ENCODE assay signal across 8 cellular contexts in the genomic region with DNA sequence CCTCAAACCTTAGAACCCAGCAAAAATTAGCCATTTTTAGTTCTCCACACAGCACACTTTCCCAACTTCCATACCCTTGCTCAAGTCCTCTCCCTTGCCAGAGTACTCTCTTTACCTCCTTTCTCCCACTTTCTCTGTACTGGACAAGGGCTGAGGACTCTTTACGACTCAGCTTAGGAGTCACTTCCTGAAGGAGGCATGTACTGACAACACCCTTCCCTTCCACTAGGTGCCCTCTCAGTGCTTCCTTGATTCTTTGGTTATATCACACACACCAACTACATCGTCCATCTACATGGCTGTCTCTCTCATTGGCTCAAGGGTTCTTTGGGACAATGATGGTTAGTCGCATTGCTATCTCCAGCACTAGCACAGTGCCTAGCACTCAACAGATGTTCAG. TPM values are rescaled to one million over a fixed set of nuclear protein-coding genes. Genes with fewer than 3 reads are reported as not detected.
DNase-seq lines count a peak whose midpoint lies in the region; ATAC-seq and TF ChIP-seq lines count a peak whose summit lies in the region.

No MANE protein-coding gene starts in this region.

- H3K9me3 ChIP-seq in ovary: no peaks in the 10 kb centered on the region

- H3K27me3 ChIP-seq in ovary: no peaks in the 10 kb centered on the region

- no peaks in the 10 kb centered on the region for H3K9me3 Mint-ChIP-seq in chondrocyte (ENCODE audit: low read depth)
- H3K9me3 Mint-ChIP-seq in osteocyte (ENCODE audit: unreplicated experiment): no peaks in the 10 kb centered on the region

- H3K4me3 Mint-ChIP-seq in chondrocyte (ENCODE audit: unreplicated experiment) (no peak overlapping the region), osteocyte (ENCODE audit: unreplicated experiment) (no peak overlapping the region)

- ATAC-seq in GM21529 (IDR thresholded peaks at IDR 0.05; ENCODE audit: unreplicated experiment) (peak; percentile 92), omental fat pad (ENCODE audit: low FRiP score) (no peak), HG02852 (IDR thresholded peaks at IDR 0.05; ENCODE audit: unreplicated experiment) (no peak)

- H3K4me1 Mint-ChIP-seq in chondrocyte (ENCODE audit: low read depth) (no peaks in the 10 kb centered on the region), osteocyte (ENCODE audit: unreplicated experiment) (no peaks in the 10 kb centered on the region)

- no peak overlapping the region for H3K4me3 ChIP-seq in ovary

- DNase-seq in Daoy (ENCODE audit: low read depth) (peak; percentile 33), MV-4-11 (lab: John Stamatoyannopoulos, UW) (peak; percentile 65), chondrocyte (ENCODE audit: low spot score) (no peak), osteocyte (ENCODE audit: extremely low spot score, unreplicated experiment) (no peak), ovary (no peak), omental fat pad (ENCODE audit: low spot score) (no peak)

- H3K27ac Mint-ChIP-seq in chondrocyte (ENCODE audit: unreplicated experiment): no peak overlapping the region
- H3K27ac Mint-ChIP-seq in osteocyte (ENCODE audit: unreplicated experiment): no peak overlapping the region

- H3K27ac ChIP-seq in ovary: no peak overlapping the region

- H3K36me3 Mint-ChIP-seq in chondrocyte (ENCODE audit: low read depth) (no peaks in the 10 kb centered on the region), osteocyte (ENCODE audit: unreplicated experiment) (no peaks in the 10 kb centered on the region)

- H3K27me3 Mint-ChIP-seq in chondrocyte (ENCODE audit: low read depth): peaks cover 12% of the 10 kb centered on the region
- H3K27me3 Mint-ChIP-seq in osteocyte (ENCODE audit: unreplicated experiment): peaks cover 42% of the 10 kb centered on the region

- H3K36me3 ChIP-seq in ovary: no peaks in the 10 kb centered on the region

- WGBS in ovary, 3 donors: 47 to 53% (median 50%) methylated on average over 3 of the region's 3 CpGs

- no peak for TF ChIP-seq EP300 in ovary (IDR thresholded peaks at IDR 0.05)

- no peak for TF ChIP-seq POLR2A in ovary (IDR thresholded peaks at IDR 0.05)

- TF ChIP-seq CTCF in chondrocyte (IDR thresholded peaks at IDR 0.05): peak; percentile 68
- peak; percentile 48 for TF ChIP-seq CTCF in osteocyte (IDR thresholded peaks at IDR 0.05)
- no peak for TF ChIP-seq CTCF in ovary (IDR thresholded peaks at IDR 0.05)
- no peak for TF ChIP-seq CTCF in omental fat pad (IDR thresholded peaks at IDR 0.05)

- H3K4me1 ChIP-seq in ovary (ENCODE audit: insufficient read depth): no peaks in the 10 kb centered on the region

- intact Hi-C loops in ovary (cut with DNase I): no loop called here

RNA-seq across cellular contexts. Expression of a gene that starts 5.2 kb away (rescaled TPM):
- not detected in 2 replicates for total RNA-seq in Daoy (2014; rRNA removed; shearing (Covaris generic))
- total RNA-seq in chondrocyte: not detected in 3 replicates
- total RNA-seq in osteocyte: not detected in 2 replicates
- not detected for total RNA-seq in ovary
- polyA plus RNA-seq in ovary: not detected
- not detected for total RNA-seq in omental fat pad

RNA-seq across cellular contexts. Expression of a gene that starts 18.6 kb away (rescaled TPM):
- 45.9 and 47.7 TPM in 2 replicates for total RNA-seq in Daoy (2014; rRNA removed; shearing (Covaris generic))
- total RNA-seq in chondrocyte (29.9 to 30.7 TPM (median 30.1 TPM) in 3 replicates), osteocyte (28.2 and 33.2 TPM in 2 replicates), ovary (100 to 1,000 TPM; 158 to 454 (median 293) TPM), omental fat pad (100 to 1,000 TPM; 258 to 547 (median 341) TPM)
- polyA plus RNA-seq in ovary: 100 to 1,000 TPM; 233 to 325 TPM

Comparison
In these comparisons a context has a peak if more than half of its experiments do, and no peak if none do; other contexts are left out.
1. DNase-seq: peak in Daoy (single experiment) and MV-4-11 (single experiment); none in chondrocyte (single experiment), osteocyte (single experiment), ovary (0 of 5) and omental fat pad (single experiment).
2. CTCF ChIP-seq: peak in chondrocyte (single experiment) and osteocyte (single experiment); none in ovary (0 of 3) and omental fat pad (0 of 3).